ENCODE assay signal across 8 cellular contexts in the genomic region with DNA sequence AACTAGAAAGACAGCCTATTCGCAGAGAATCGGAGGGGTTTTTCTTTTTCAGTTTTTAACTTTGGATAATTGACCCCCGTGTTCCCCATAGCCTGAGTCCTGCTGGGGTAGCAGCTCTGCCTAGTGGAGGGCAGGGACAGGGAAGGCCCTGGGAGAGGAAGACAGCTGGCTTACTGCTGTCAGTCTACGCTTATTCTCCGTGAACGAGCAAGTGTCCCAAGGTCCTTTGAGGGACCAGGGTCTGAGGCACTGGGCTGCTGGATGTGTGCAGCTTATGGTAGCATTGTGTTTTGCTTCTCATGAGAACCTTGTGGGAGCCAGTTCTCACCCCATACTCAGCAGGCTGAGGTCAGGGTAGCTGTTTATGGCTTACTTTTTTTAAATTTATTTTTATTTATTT. TPM values are rescaled to one million over a fixed set of nuclear protein-coding genes. Genes with fewer than 3 reads are reported as not detected.
DNase-seq lines count a peak whose midpoint lies in the region; ATAC-seq and TF ChIP-seq lines count a peak whose summit lies in the region.

No MANE protein-coding gene starts in this region.

- peak overlapping the region; percentile 73 for H3K4me3 ChIP-seq in WI38 (ENCODE audit: low read depth, low read length)
- peak overlapping the region; percentile 6 to 65 for H3K4me3 ChIP-seq in foreskin fibroblast (ENCODE audit: low read depth in 1 of 2, low read length in 2 of 2)
- peak overlapping the region; percentile 64 to 79 (median 72) for H3K4me3 ChIP-seq in stomach

- no peak for TF ChIP-seq CTCF in WI38 (IDR thresholded peaks at IDR 0.05; ENCODE audit: low read depth, low read length)
- no peak for TF ChIP-seq CTCF in foreskin fibroblast (IDR thresholded peaks at IDR 0.05; ENCODE audit: low read depth, low read length)
- no peak for TF ChIP-seq CTCF in stomach (IDR thresholded peaks at IDR 0.05)
- TF ChIP-seq CTCF in glutamatergic neuron (IDR thresholded peaks at IDR 0.05; ENCODE audit: partially characterized antibody, unreplicated experiment): no peak

- peaks cover 0 to 9% (median 2%) of the 10 kb centered on the region in 4 donors for H3K36me3 ChIP-seq in stomach

- H3K36me3 Mint-ChIP-seq in T-helper 1 cell treated with Interleukin-12 subunit alpha and Interleukin-12 subunit beta and Interleukin-4 antibody, amounts not matched to agents 30 μg/mL and 1 μg/mL, for 36 hours (ENCODE audit: low read depth): peaks cover 22% of the 10 kb centered on the region
- no peaks in the 10 kb centered on the region for H3K36me3 Mint-ChIP-seq in glutamatergic neuron (ENCODE audit: unreplicated experiment)

- peaks cover 71 to 90% (median 85%) of the 10 kb centered on the region in 4 donors for H3K4me1 ChIP-seq in stomach

- TF ChIP-seq POLR2A in stomach (IDR thresholded peaks at IDR 0.05): no peak

- no peaks in the 10 kb centered on the region for H3K9me3 Mint-ChIP-seq in T-helper 1 cell treated with Interleukin-12 subunit alpha and Interleukin-12 subunit beta and Interleukin-4 antibody, amounts not matched to agents 30 μg/mL and 1 μg/mL, for 36 hours
- H3K9me3 Mint-ChIP-seq in glutamatergic neuron (ENCODE audit: unreplicated experiment): peaks cover 5% of the 10 kb centered on the region

- H3K4me3 Mint-ChIP-seq in T-helper 1 cell treated with Interleukin-12 subunit alpha and Interleukin-12 subunit beta and Interleukin-4 antibody, amounts not matched to agents 30 μg/mL and 1 μg/mL, for 36 hours: peak overlapping the region; percentile 72
- no peak overlapping the region for H3K4me3 Mint-ChIP-seq in glutamatergic neuron (ENCODE audit: unreplicated experiment)

- H3K27me3 Mint-ChIP-seq in T-helper 1 cell treated with Interleukin-12 subunit alpha and Interleukin-12 subunit beta and Interleukin-4 antibody, amounts not matched to agents 30 μg/mL and 1 μg/mL, for 36 hours (ENCODE audit: low read depth): no peaks in the 10 kb centered on the region
- peaks cover 2% of the 10 kb centered on the region for H3K27me3 Mint-ChIP-seq in glutamatergic neuron (ENCODE audit: unreplicated experiment)

- H3K27ac ChIP-seq in stomach: peak overlapping the region; percentile 1 to 96 (median 91)

- H3K4me1 Mint-ChIP-seq in T-helper 1 cell treated with Interleukin-12 subunit alpha and Interleukin-12 subunit beta and Interleukin-4 antibody, amounts not matched to agents 30 μg/mL and 1 μg/mL, for 36 hours (ENCODE audit: low read depth): peaks cover 61% of the 10 kb centered on the region
- peaks cover 5% of the 10 kb centered on the region for H3K4me1 Mint-ChIP-seq in glutamatergic neuron (ENCODE audit: low read depth, unreplicated experiment)

- no peaks in the 10 kb centered on the region for H3K27me3 ChIP-seq in stomach

- 40 to 52% (median 50%) methylated on average over 6 of the region's 6 CpGs for WGBS in stomach, 5 donors

- no peak for TF ChIP-seq EP300 in stomach (IDR thresholded peaks at IDR 0.05)

- ATAC-seq in activated CD4-positive, CD25-positive, alpha-beta regulatory T cell treated with anti-CD3 and anti-CD28 coated beads, Interleukin-2, amount 50 U/mL, for 24 hours: no peak
- ATAC-seq in HG03097 (IDR thresholded peaks at IDR 0.05; ENCODE audit: low FRiP score, unreplicated experiment): no peak

- intact Hi-C loops in stomach (cut with DNase I; ENCODE audit: low total_unique reads): no loop called here

- no peaks in the 10 kb centered on the region for H3K9me3 ChIP-seq in stomach

- peak overlapping the region; percentile 65 for H3K27ac Mint-ChIP-seq in T-helper 1 cell treated with Interleukin-12 subunit alpha and Interleukin-12 subunit beta and Interleukin-4 antibody, amounts not matched to agents 30 μg/mL and 1 μg/mL, for 36 hours
- H3K27ac Mint-ChIP-seq in glutamatergic neuron (ENCODE audit: unreplicated experiment): no peak overlapping the region

- DNase-seq in T-helper 1 cell (no peak), foreskin fibroblast (no peak), stomach (no peak), glutamatergic neuron (no peak)

RNA-seq across cellular contexts. Expression of a gene that starts 3.0 kb away (rescaled TPM):
- total RNA-seq in stomach (10 to 100 TPM; 10.1 to 91.1 (median 25.3) TPM), glutamatergic neuron (ENCODE audit: unreplicated experiment) (5.2 TPM)
- polyA plus RNA-seq in stomach: 1 to 10 TPM; 2.3 to 3.7 (median 3.4) TPM
